ENCODE assay signal across 10 cellular contexts in the genomic region with DNA sequence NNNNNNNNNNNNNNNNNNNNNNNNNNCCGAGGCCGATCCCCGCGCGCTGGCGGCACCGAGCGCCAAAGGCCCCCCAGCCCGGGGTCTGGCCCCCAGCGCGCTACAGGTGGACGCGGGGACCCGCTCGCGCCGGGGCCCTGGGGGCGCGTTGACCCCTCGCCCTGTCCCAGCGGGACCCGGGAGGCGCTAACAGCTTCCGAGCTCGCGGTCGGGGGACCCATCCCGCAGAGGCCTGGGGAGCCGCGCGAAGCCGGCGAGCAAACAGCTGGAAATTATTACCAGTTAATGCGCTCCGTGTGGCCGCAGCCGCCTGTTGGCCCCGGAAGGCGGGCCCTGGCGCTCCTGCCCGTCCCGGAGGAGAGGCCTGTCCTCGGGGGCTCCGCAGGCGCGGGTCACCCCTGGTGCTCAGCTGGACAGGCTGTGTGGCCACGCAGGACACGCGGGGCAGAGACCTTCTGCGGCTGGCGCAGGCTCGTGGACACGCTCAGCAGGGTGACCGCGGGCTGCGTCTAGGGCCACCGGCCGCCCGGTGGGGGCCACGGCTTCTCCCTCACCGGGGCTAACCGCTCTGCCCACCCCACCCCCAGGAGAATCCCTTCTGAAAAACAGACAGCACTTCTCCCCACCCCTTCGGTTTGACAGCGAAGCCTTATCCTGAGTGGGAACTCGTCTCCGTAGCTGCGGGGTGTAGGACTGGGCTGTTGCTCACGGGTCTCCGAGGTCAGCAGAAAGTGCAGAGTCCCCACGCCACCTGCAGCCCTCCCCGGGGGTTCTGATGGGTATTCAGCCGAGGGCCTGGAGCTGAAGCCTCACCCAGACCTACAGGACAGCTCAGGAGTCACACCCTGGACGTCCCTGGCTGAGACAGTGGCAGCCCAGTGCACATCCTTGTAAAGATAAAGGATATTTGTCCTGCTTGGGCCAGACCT. TPM values are rescaled to one million over a fixed set of nuclear protein-coding genes. Genes with fewer than 3 reads are reported as not detected.
A peak's percentile ranks its signal among the peaks of the same experiment; 100 is the strongest.
DNase-seq lines count a peak whose midpoint lies in the region; ATAC-seq and TF ChIP-seq lines count a peak whose summit lies in the region.
"Had no signal": no experiment of that assay in that cellular context is flagged by ENCODE, and none has a peak within 500 bp of the region (broad histone marks: within the 10 kb centered on the region; RNA-seq: fewer than 3 reads in every experiment).

No MANE protein-coding gene starts in this region.

- no peak overlapping the region for H3K27ac Mint-ChIP-seq in MCF 10A (ENCODE audit: low read depth, unreplicated experiment)
- H3K27ac Mint-ChIP-seq in activated T-helper 2 cell treated with anti-CD3 and anti-CD28 coated beads, Interferon-gamma antibody, Interleukin-2, Interleukin-4, amounts not matched to agents 10 μg/mL and 5 μg/mL and 100 μg/mL, durations not matched to agents 14 hours and 24 hours and 36 hours, result peak overlapping the region; percentile 49
- no peak overlapping the region for H3K27ac Mint-ChIP-seq in osteocyte (ENCODE audit: unreplicated experiment)
- H3K27ac Mint-ChIP-seq: activated naive CD4-positive, alpha-beta T cell treated with anti-CD3 and anti-CD28 coated beads, Interleukin-2, amount 50 U/mL, for 72 hours had no signal

- H3K36me3 Mint-ChIP-seq in MCF 10A (ENCODE audit: insufficient read depth, unreplicated experiment), result no peaks in the 10 kb centered on the region
- peaks cover 8% of the 10 kb centered on the region for H3K36me3 Mint-ChIP-seq in activated T-helper 2 cell treated with anti-CD3 and anti-CD28 coated beads, Interferon-gamma antibody, Interleukin-2, Interleukin-4, amounts not matched to agents 10 μg/mL and 5 μg/mL and 100 μg/mL, durations not matched to agents 14 hours and 24 hours and 36 hours (ENCODE audit: low read depth)
- H3K36me3 Mint-ChIP-seq in osteocyte (ENCODE audit: unreplicated experiment), result no peaks in the 10 kb centered on the region
- H3K36me3 Mint-ChIP-seq: activated naive CD4-positive, alpha-beta T cell treated with anti-CD3 and anti-CD28 coated beads, Interleukin-2, amount 50 U/mL, for 72 hours had no signal

- intact Hi-C loops in breast epithelium (cut with DNase I; ENCODE audit: low total_unique reads) (no loop called here), MCF 10A (cut with micrococcal nuclease) (no loop called here)
- intact Hi-C loops in activated T-helper 2 cell treated with anti-CD3 and anti-CD28 coated beads, Interferon-gamma antibody, Interleukin-2, Interleukin-4, amounts not matched to agents 10 μg/mL and 5 μg/mL and 100 μg/mL, durations not matched to agents 14 hours and 24 hours and 36 hours (cut with micrococcal nuclease), result no loop called here

- H3K4me1 Mint-ChIP-seq in MCF 10A (ENCODE audit: insufficient read depth, unreplicated experiment), result no peaks in the 10 kb centered on the region
- H3K4me1 Mint-ChIP-seq in activated T-helper 2 cell treated with anti-CD3 and anti-CD28 coated beads, Interferon-gamma antibody, Interleukin-2, Interleukin-4, amounts not matched to agents 10 μg/mL and 5 μg/mL and 100 μg/mL, durations not matched to agents 14 hours and 24 hours and 36 hours (ENCODE audit: low read depth), result peaks cover 5% of the 10 kb centered on the region
- H3K4me1 Mint-ChIP-seq in osteocyte (ENCODE audit: unreplicated experiment), result peaks cover 9% of the 10 kb centered on the region

- H3K4me3 ChIP-seq in breast epithelium, result peak overlapping the region; percentile 39 to 72 (median 55)

- H3K27me3 Mint-ChIP-seq in MCF 10A (ENCODE audit: insufficient read depth, unreplicated experiment), result no peaks in the 10 kb centered on the region
- peaks cover 12% of the 10 kb centered on the region for H3K27me3 Mint-ChIP-seq in activated T-helper 2 cell treated with anti-CD3 and anti-CD28 coated beads, Interferon-gamma antibody, Interleukin-2, Interleukin-4, amounts not matched to agents 10 μg/mL and 5 μg/mL and 100 μg/mL, durations not matched to agents 14 hours and 24 hours and 36 hours (ENCODE audit: low read depth)
- no peaks in the 10 kb centered on the region for H3K27me3 Mint-ChIP-seq in osteocyte (ENCODE audit: unreplicated experiment)

- peak overlapping the region; percentile 16 to 45 for H3K27ac ChIP-seq in breast epithelium
- H3K27ac ChIP-seq: C4-2B had no signal

- H3K4me3 Mint-ChIP-seq in MCF 10A (ENCODE audit: unreplicated experiment) (no peak overlapping the region), osteocyte (ENCODE audit: unreplicated experiment) (peak overlapping the region; percentile 35)
- H3K4me3 Mint-ChIP-seq in activated T-helper 2 cell treated with anti-CD3 and anti-CD28 coated beads, Interferon-gamma antibody, Interleukin-2, Interleukin-4, amounts not matched to agents 10 μg/mL and 5 μg/mL and 100 μg/mL, durations not matched to agents 14 hours and 24 hours and 36 hours (ENCODE audit: low read depth), result peak overlapping the region; percentile 65

- TF ChIP-seq POLR2A in breast epithelium (IDR thresholded peaks at IDR 0.05), result no peak

- no peaks in the 10 kb centered on the region for H3K27me3 ChIP-seq in breast epithelium

- in situ Hi-C loops in G401 (cut with HindIII; ENCODE audit: low sequenced_read_pairs), result no loop called here

- no peak for ATAC-seq in HG02970 (IDR thresholded peaks at IDR 0.05; ENCODE audit: low FRiP score, unreplicated experiment)

- BruUV-seq in MCF 10A (replicated peaks; lab: Mats Ljungman, UMichigan), result no TSS peak

- DNase-seq in breast epithelium (ENCODE audit: low spot score in 2 of 2) (peak in 1 of 2 donors; percentile 38), MCF 10A (ENCODE audit: unreplicated experiment) (no peak), globus pallidus (ENCODE audit: low spot score) (peak; percentile 11), osteocyte (ENCODE audit: extremely low spot score, unreplicated experiment) (peak; percentile 92), SIG-M5 treated with dmso at 0.1 percent for 504 hours (lab: John Stamatoyannopoulos, UW; ENCODE audit: unreplicated experiment) (no peak), G401 (ENCODE audit: low spot score) (no peak)
- DNase-seq in activated T-helper 2 cell treated with anti-CD3 and anti-CD28 coated beads, Interferon-gamma antibody, Interleukin-2, Interleukin-4, amounts not matched to agents 10 μg/mL and 5 μg/mL and 100 μg/mL, durations not matched to agents 14 hours and 24 hours and 36 hours (ENCODE audit: low spot score), result peak; percentile 31

- H3K36me3 ChIP-seq in breast epithelium, result no peaks in the 10 kb centered on the region

- peaks cover 0 to 5% of the 10 kb centered on the region in 2 donors for H3K4me1 ChIP-seq in breast epithelium

- no peaks in the 10 kb centered on the region for H3K9me3 ChIP-seq in breast epithelium

- TF ChIP-seq CTCF in breast epithelium (IDR thresholded peaks at IDR 0.05), result peak in 1 of 3 donors; percentile 15
- no peak for TF ChIP-seq CTCF in MCF 10A (IDR thresholded peaks at IDR 0.05; ENCODE audit: unreplicated experiment)
- TF ChIP-seq CTCF in osteocyte (IDR thresholded peaks at IDR 0.05), result no peak

- H3K9me3 Mint-ChIP-seq in MCF 10A (ENCODE audit: unreplicated experiment), result no peaks in the 10 kb centered on the region
- H3K9me3 Mint-ChIP-seq in activated T-helper 2 cell treated with anti-CD3 and anti-CD28 coated beads, Interferon-gamma antibody, Interleukin-2, Interleukin-4, amounts not matched to agents 10 μg/mL and 5 μg/mL and 100 μg/mL, durations not matched to agents 14 hours and 24 hours and 36 hours, result no peaks in the 10 kb centered on the region
- no peaks in the 10 kb centered on the region for H3K9me3 Mint-ChIP-seq in osteocyte (ENCODE audit: unreplicated experiment)
- H3K9me3 Mint-ChIP-seq: activated naive CD4-positive, alpha-beta T cell treated with anti-CD3 and anti-CD28 coated beads, Interleukin-2, amount 50 U/mL, for 72 hours had no signal

- CTCF ChIA-PET in MCF 10A (lab: Yijun Ruan, JAX), result no interaction called here

- POLR2A ChIA-PET in MCF 10A (lab: Yijun Ruan, JAX), result interaction anchor here (0.5 to 0.6 kb wide), 2 partner anchors 77 to 224 kb away, joined by 3 to 4 read pairs; no protein-coding TSS in a partner anchor

RNA-seq across cellular contexts. Expression of a gene that starts 45.6 kb away (rescaled TPM):
- total RNA-seq in breast epithelium (10 to 100 TPM in 2 of 3 donors, 1 to 10 TPM in 1; 4.7 to 37.4 (median 19.3) TPM), MCF 10A (2022) (0.19 and 0.42 TPM in 2 replicates), osteocyte (18.5 and 19.6 TPM in 2 replicates)
- total RNA-seq in activated T-helper 2 cell treated with anti-CD3 and anti-CD28 coated beads, Interferon-gamma antibody, Interleukin-2, Interleukin-4, amounts not matched to agents 10 μg/mL and 5 μg/mL and 100 μg/mL, durations not matched to agents 14 hours and 24 hours and 36 hours, result 130 and 131 TPM in 2 replicates
- total RNA-seq in G401 (2014; rRNA removed; shearing (Covaris generic)), result 224 and 259 TPM in 2 replicates

Comparison
In these comparisons a context has a peak if more than half of its experiments do, and no peak if none do; other contexts are left out.
1. DNase-seq: peak in activated T-helper 2 cell treated with anti-CD3 and anti-CD28 coated beads, Interferon-gamma antibody, Interleukin-2, Interleukin-4, amounts not matched to agents 10 μg/mL and 5 μg/mL and 100 μg/mL, durations not matched to agents 14 hours and 24 hours and 36 hours (single experiment), globus pallidus (single experiment) and osteocyte (single experiment); none in MCF 10A (single experiment), SIG-M5 treated with dmso at 0.1 percent for 504 hours (single experiment) and G401 (single experiment).